Comparison of ENCODE assay signal across 27 cellular contexts in genomic region chr16:58205276-58206036, GRCh38.
"Had no signal": no experiment of that assay in that cellular context is flagged by ENCODE, and none has a peak within 500 bp of the region (broad histone marks: within the 10 kb centered on the region; RNA-seq: fewer than 3 reads in every experiment).

No MANE protein-coding gene starts in this region.

- DNase-seq: activated CD4-positive, alpha-beta T cell treated with anti-CD3 and anti-CD28 coated beads for 4 hours; activated CD4-positive, CD25-positive, alpha-beta regulatory T cell; activated CD8-positive, alpha-beta memory T cell treated with anti-CD3 and anti-CD28 coated beads, Interleukin-2, amount 50 U/mL, for 4 hours; activated CD8-positive, alpha-beta T cell treated with anti-CD3 and anti-CD28 coated beads for 36 hours; activated naive CD4-positive, alpha-beta T cell; activated T-cell treated with anti-CD3 and anti-CD28 coated beads, Interleukin-2, amount 50 U/mL, for 72 hours; aorta; caudate nucleus; Kasumi-1; NCI-H1048; NCI-H146; NCI-H187 treated with DMSO at 0.1 percent for 48 hours; NCI-H345; NCI-H510A; NCI-H526 treated with DMSO at 0.1 percent for 48 hours; NCI-H82; RPMI8226; T-cell; T-helper 2 cell; T1000 had no signal

- ATAC-seq: activated CD8-positive, alpha-beta T cell treated with anti-CD3 and anti-CD28 coated beads for 36 hours; activated T-cell treated with anti-CD3 and anti-CD28 coated beads, Interleukin-2, amount 50 U/mL, for 72 hours; Panc1; Right ventricle myocardium inferior; T-cell had no signal

- H3K4me3 Mint-ChIP-seq: activated CD8-positive, alpha-beta T cell treated with anti-CD3 and anti-CD28 coated beads for 36 hours; activated naive CD4-positive, alpha-beta T cell treated with anti-CD3 and anti-CD28 coated beads, Interleukin-2, amount 50 U/mL, for 24 hours; activated T-cell treated with anti-CD3 and anti-CD28 coated beads, Interleukin-2, amount 50 U/mL, for 72 hours; T-cell had no signal

- H3K9me3 ChIP-seq: breast epithelium had no signal

- H3K27ac Mint-ChIP-seq: activated CD8-positive, alpha-beta T cell treated with anti-CD3 and anti-CD28 coated beads for 36 hours; activated naive CD4-positive, alpha-beta T cell treated with anti-CD3 and anti-CD28 coated beads, Interleukin-2, amount 50 U/mL, for 24 hours; activated T-cell treated with anti-CD3 and anti-CD28 coated beads, Interleukin-2, amount 50 U/mL, for 72 hours; activated T-helper 2 cell treated with anti-CD3 and anti-CD28 coated beads, Interferon-gamma antibody, Interleukin-2, Interleukin-4, amounts not matched to agents 10 μg/mL and 5 μg/mL and 100 μg/mL, durations not matched to agents 14 hours and 24 hours and 36 hours; T-cell had no signal

- H3K4me1 Mint-ChIP-seq: activated naive CD4-positive, alpha-beta T cell treated with anti-CD3 and anti-CD28 coated beads, Interleukin-2, amount 50 U/mL, for 24 hours; T-cell had no signal

- H3K4me1 ChIP-seq: breast epithelium had no signal

- H3K36me3 ChIP-seq: breast epithelium had no signal

- H3K9me3 Mint-ChIP-seq: activated CD8-positive, alpha-beta T cell treated with anti-CD3 and anti-CD28 coated beads for 36 hours; activated naive CD4-positive, alpha-beta T cell treated with anti-CD3 and anti-CD28 coated beads, Interleukin-2, amount 50 U/mL, for 24 hours; activated T-cell treated with anti-CD3 and anti-CD28 coated beads, Interleukin-2, amount 50 U/mL, for 72 hours; activated T-helper 2 cell treated with anti-CD3 and anti-CD28 coated beads, Interferon-gamma antibody, Interleukin-2, Interleukin-4, amounts not matched to agents 10 μg/mL and 5 μg/mL and 100 μg/mL, durations not matched to agents 14 hours and 24 hours and 36 hours; T-cell had no signal

- FAIRE-seq: TTC549 had no signal

- H3K36me3 Mint-ChIP-seq: activated naive CD4-positive, alpha-beta T cell treated with anti-CD3 and anti-CD28 coated beads, Interleukin-2, amount 50 U/mL, for 24 hours; T-cell had no signal

- H3K4me3 ChIP-seq: breast epithelium, SK-N-MC had no signal

- H3K27ac ChIP-seq: breast epithelium, SK-N-MC had no signal

- H3K27me3 ChIP-seq: breast epithelium had no signal
